1 cellular context compared by ENCODE assay signal in the genomic region with DNA sequence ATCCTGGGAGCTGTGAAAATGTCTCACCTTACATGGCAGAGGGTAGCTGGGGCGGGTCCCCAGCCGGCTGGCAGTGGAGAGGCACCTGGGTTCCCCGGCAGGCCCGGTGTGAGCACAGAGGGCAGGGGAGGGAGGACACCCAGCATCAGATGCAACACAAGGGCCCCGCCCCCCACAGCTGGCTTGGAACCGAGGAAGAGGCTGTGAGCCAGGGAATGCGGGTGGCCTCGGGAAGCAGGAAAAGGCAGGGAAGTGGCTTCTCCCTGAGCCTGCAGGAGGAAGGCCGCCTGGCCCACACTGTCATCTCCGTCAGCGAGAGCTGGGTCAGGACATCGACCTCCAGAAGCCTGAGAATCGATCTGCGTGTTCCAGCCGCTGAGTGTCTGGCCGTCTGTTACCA.
TF ChIP-seq lines count a peak whose summit lies in the region.

No MANE protein-coding gene starts in this region.

TF ChIP-seq in endothelial cell of umbilical vein, 7 proteins besides CTCF, POLR2A, EP300 and RAD21:
- TF ChIP-seq, protein P1, sequence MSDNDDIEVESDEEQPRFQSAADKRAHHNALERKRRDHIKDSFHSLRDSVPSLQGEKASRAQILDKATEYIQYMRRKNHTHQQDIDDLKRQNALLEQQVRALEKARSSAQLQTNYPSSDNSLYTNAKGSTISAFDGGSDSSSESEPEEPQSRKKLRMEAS (IDR thresholded peaks at IDR 0.05; ENCODE audit: insufficient read depth, insufficient read length), result no peak
- TF ChIP-seq GATA2 (IDR thresholded peaks at IDR 0.05; ENCODE audit: insufficient read depth, insufficient read length, low read depth, low read length), result no peak
- TF ChIP-seq FOS (IDR thresholded peaks at IDR 0.05; ENCODE audit: borderline replicate concordance, insufficient read depth, low read length), result no peak
- TF ChIP-seq EZH2 (IDR thresholded peaks at IDR 0.05; ENCODE audit: borderline replicate concordance, low read depth, low read length, severe bottlenecking), result no peak
- no peak for TF ChIP-seq JUN (IDR thresholded peaks at IDR 0.05; ENCODE audit: borderline replicate concordance, insufficient read depth, insufficient read length, low read depth)
- no peak for TF ChIP-seq MYC (IDR thresholded peaks at IDR 0.05; ENCODE audit: low read depth, low read length)
- TF ChIP-seq POLR2AphosphoS5 (IDR thresholded peaks at IDR 0.05; ENCODE audit: insufficient read depth, low read depth, low read length), result no peak
